1 cellular context compared by ENCODE assay signal in the genomic region with DNA sequence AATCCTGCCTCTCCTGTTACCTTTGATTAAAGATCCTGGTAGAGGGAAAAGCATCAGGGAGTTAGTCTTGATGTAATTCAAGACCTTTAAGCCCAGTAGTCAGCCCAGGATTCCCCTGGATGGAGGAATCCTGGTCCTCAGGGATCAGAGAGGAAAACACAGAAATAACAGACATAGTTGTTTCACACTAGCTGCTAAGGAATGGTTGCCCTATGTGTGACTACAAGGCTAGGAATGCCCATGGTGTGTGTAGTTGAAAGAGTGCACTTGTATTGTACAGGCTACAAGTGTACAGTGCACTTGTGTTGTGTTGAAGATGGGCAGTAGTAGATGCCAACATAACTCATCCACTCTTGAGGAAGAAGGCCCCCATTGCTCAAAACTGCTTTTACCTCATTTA.
TF ChIP-seq lines count a peak whose summit lies in the region.

No MANE protein-coding gene starts in this region.

TF ChIP-seq in SK-N-SH treated with all-trans-retinoic acid at 6 μM for 48 hours, 23 proteins besides CTCF, POLR2A, EP300 and RAD21:
- no peak for TF ChIP-seq GLIS3 (CRISPR knock-in tag; IDR thresholded peaks at IDR 0.05)
- TF ChIP-seq ESRRG (CRISPR knock-in tag; IDR thresholded peaks at IDR 0.05), result no peak
- TF ChIP-seq TOX (CRISPR knock-in tag; IDR thresholded peaks at IDR 0.05; ENCODE audit: borderline replicate concordance), result no peak
- TF ChIP-seq BACH2 (CRISPR knock-in tag; IDR thresholded peaks at IDR 0.05; ENCODE audit: borderline replicate concordance), result no peak
- no peak for TF ChIP-seq ISL1 (CRISPR knock-in tag; IDR thresholded peaks at IDR 0.05)
- no peak for TF ChIP-seq CSDC2 (CRISPR knock-in tag; IDR thresholded peaks at IDR 0.05)
- TF ChIP-seq, protein P1, sequence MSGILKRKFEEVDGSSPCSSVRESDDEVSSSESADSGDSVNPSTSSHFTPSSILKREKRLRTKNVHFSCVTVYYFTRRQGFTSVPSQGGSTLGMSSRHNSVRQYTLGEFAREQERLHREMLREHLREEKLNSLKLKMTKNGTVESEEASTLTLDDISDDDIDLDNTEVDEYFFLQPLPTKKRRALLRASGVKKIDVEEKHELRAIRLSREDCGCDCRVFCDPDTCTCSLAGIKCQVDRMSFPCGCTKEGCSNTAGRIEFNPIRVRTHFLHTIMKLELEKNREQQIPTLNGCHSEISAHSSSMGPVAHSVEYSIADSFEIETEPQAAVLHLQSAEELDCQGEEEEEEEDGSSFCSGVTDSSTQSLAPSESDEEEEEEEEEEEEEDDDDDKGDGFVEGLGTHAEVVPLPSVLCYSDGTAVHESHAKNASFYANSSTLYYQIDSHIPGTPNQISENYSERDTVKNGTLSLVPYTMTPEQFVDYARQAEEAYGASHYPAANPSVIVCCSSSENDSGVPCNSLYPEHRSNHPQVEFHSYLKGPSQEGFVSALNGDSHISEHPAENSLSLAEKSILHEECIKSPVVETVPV (CRISPR knock-in tag; IDR thresholded peaks at IDR 0.05), result no peak
- TF ChIP-seq, protein P2, sequence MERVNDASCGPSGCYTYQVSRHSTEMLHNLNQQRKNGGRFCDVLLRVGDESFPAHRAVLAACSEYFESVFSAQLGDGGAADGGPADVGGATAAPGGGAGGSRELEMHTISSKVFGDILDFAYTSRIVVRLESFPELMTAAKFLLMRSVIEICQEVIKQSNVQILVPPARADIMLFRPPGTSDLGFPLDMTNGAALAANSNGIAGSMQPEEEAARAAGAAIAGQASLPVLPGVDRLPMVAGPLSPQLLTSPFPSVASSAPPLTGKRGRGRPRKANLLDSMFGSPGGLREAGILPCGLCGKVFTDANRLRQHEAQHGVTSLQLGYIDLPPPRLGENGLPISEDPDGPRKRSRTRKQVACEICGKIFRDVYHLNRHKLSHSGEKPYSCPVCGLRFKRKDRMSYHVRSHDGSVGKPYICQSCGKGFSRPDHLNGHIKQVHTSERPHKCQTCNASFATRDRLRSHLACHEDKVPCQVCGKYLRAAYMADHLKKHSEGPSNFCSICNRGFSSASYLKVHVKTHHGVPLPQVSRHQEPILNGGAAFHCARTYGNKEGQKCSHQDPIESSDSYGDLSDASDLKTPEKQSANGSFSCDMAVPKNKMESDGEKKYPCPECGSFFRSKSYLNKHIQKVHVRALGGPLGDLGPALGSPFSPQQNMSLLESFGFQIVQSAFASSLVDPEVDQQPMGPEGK (CRISPR knock-in tag; IDR thresholded peaks at IDR 0.05; ENCODE audit: borderline replicate concordance), result no peak
- no peak for TF ChIP-seq ZFP30 (CRISPR knock-in tag; IDR thresholded peaks at IDR 0.05)
- no peak for TF ChIP-seq TCF4 (CRISPR knock-in tag; IDR thresholded peaks at IDR 0.05; ENCODE audit: borderline replicate concordance)
- TF ChIP-seq SNAI2 (CRISPR knock-in tag; IDR thresholded peaks at IDR 0.05), result no peak
- TF ChIP-seq, protein P3, sequence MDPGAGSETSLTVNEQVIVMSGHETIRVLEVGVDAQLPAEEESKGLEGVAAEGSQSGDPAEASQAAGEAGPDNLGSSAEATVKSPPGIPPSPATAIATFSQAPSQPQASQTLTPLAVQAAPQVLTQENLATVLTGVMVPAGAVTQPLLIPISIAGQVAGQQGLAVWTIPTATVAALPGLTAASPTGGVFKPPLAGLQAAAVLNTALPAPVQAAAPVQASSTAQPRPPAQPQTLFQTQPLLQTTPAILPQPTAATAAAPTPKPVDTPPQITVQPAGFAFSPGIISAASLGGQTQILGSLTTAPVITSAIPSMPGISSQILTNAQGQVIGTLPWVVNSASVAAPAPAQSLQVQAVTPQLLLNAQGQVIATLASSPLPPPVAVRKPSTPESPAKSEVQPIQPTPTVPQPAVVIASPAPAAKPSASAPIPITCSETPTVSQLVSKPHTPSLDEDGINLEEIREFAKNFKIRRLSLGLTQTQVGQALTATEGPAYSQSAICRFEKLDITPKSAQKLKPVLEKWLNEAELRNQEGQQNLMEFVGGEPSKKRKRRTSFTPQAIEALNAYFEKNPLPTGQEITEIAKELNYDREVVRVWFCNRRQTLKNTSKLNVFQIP (CRISPR knock-in tag; IDR thresholded peaks at IDR 0.05; ENCODE audit: borderline replicate concordance, low read depth), result no peak
- TF ChIP-seq ZNF70 (CRISPR knock-in tag; IDR thresholded peaks at IDR 0.05), result no peak
- no peak for TF ChIP-seq OSR1 (CRISPR knock-in tag; IDR thresholded peaks at IDR 0.05)
- TF ChIP-seq, protein P4, sequence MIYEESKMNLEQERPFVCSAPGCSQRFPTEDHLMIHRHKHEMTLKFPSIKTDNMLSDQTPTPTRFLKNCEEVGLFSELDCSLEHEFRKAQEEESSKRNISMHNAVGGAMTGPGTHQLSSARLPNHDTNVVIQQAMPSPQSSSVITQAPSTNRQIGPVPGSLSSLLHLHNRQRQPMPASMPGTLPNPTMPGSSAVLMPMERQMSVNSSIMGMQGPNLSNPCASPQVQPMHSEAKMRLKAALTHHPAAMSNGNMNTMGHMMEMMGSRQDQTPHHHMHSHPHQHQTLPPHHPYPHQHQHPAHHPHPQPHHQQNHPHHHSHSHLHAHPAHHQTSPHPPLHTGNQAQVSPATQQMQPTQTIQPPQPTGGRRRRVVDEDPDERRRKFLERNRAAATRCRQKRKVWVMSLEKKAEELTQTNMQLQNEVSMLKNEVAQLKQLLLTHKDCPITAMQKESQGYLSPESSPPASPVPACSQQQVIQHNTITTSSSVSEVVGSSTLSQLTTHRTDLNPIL (CRISPR knock-in tag; IDR thresholded peaks at IDR 0.05; ENCODE audit: low read depth), result no peak
- no peak for TF ChIP-seq ZNF8 (CRISPR knock-in tag; IDR thresholded peaks at IDR 0.05)
- no peak for TF ChIP-seq ZFP3 (CRISPR knock-in tag; IDR thresholded peaks at IDR 0.05)
- TF ChIP-seq ARNTL (CRISPR knock-in tag; IDR thresholded peaks at IDR 0.05; ENCODE audit: borderline replicate concordance, low read depth), result no peak
- TF ChIP-seq ZNF565 (CRISPR knock-in tag; conservative IDR thresholded peaks at IDR 0.05; ENCODE audit: low read depth), result no peak
TF ChIP-seq in SK-N-SH treated with all-trans-retinoic acid at 6 μM for 48 hours: peak in this region for 0.
